1 cellular context compared by ENCODE assay signal in genomic region chr4:180100433-180101344, GRCh38.
TF ChIP-seq lines count a peak whose summit lies in the region.

No MANE protein-coding gene starts in this region.

TF ChIP-seq in GM23338, 12 proteins besides CTCF, POLR2A, EP300 and RAD21 (continued from another document):
- TF ChIP-seq ZNF462 (CRISPR knock-in tag; IDR thresholded peaks at IDR 0.05) (no peak), EZH2phosphoT487 (IDR thresholded peaks at IDR 0.05; ENCODE audit: unreplicated experiment) (no peak), REST (IDR thresholded peaks at IDR 0.05; ENCODE audit: unreplicated experiment) (no peak), ETS1 (IDR thresholded peaks at IDR 0.05) (no peak)
TF ChIP-seq in GM23338: peak in this region for 0.
